Comparison of ENCODE assay signal across 8 cellular contexts in the genomic region with DNA sequence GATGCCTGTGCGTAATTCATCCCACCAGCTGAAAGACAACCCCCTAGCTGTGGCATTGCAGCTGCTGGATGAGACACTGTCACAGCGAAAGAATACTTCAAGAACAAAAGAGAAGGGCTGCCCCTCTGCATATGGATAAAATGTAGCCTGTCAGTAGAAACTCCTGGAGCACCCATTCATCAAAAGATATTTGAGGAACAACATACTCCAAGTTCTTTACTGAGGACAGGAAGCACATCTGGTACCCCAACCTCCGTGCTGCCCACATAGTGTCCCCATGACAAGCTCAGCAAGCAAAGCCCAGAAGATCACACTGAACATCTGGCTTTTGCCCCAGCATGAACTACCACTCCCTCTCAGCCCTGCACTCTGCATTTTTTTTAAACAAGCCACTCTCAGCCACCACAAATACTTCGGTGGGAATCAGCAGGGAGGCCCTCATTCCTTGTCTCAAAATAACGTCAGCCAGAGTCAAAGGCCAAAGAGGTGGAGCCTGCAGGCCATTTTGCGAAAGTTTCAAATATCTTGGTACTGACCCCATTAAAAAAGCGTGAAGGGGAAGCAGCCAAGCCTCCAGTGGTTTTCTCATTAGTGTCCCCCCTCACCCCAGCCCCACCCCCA. TPM values are rescaled to one million over a fixed set of nuclear protein-coding genes. Genes with fewer than 3 reads are reported as not detected.
DNase-seq lines count a peak whose midpoint lies in the region; ATAC-seq and TF ChIP-seq lines count a peak whose summit lies in the region.

No MANE protein-coding gene starts in this region.

- H3K4me1 Mint-ChIP-seq in stimulated activated naive CD8-positive, alpha-beta T cell treated with anti-CD3 and anti-CD28 coated beads, Interleukin-15, Interleukin-2, amounts not matched to agents 100 ng/mL and 50 ng/mL, for 24 hours (ENCODE audit: low read depth) = peaks cover 60% of the 10 kb centered on the region
- peaks cover 30 to 31% of the 10 kb centered on the region in 2 donors for H3K4me1 Mint-ChIP-seq in effector memory CD8-positive, alpha-beta T cell (ENCODE audit: low read depth in 2 of 2)

- peaks cover 22% of the 10 kb centered on the region for H3K36me3 Mint-ChIP-seq in stimulated activated naive CD8-positive, alpha-beta T cell treated with anti-CD3 and anti-CD28 coated beads, Interleukin-15, Interleukin-2, amounts not matched to agents 100 ng/mL and 50 ng/mL, for 24 hours (ENCODE audit: low read depth)
- peaks cover 15% of the 10 kb centered on the region for H3K36me3 Mint-ChIP-seq in effector memory CD8-positive, alpha-beta T cell (ENCODE audit: insufficient read depth)

- no peak for ATAC-seq in stimulated activated naive CD8-positive, alpha-beta T cell treated with anti-CD3 and anti-CD28 coated beads, Interleukin-15, Interleukin-2, amounts not matched to agents 100 U/mL and 50 U/mL, for 24 hours
- ATAC-seq in effector memory CD8-positive, alpha-beta T cell (replicated peaks) = no peak
- ATAC-seq in HG03439 (IDR thresholded peaks at IDR 0.05; ENCODE audit: unreplicated experiment) (no peak), GM19463 (IDR thresholded peaks at IDR 0.05; ENCODE audit: unreplicated experiment) (no peak)

- no peak for DNase-seq in stimulated activated naive CD8-positive, alpha-beta T cell treated with anti-CD3 and anti-CD28 coated beads, Interleukin-15, Interleukin-2, amounts not matched to agents 100 U/mL and 50 U/mL, for 24 hours
- no peak for DNase-seq in RWPE1 (ENCODE audit: low spot score)
- DNase-seq in effector memory CD8-positive, alpha-beta T cell = no peak
- DNase-seq in ureter (ENCODE audit: low spot score) = peak; percentile 66

- 6 to 8% methylated on average over 7 of the region's 7 CpGs for WGBS in mesodermal cell (ENCODE audit: insufficient coverage in 2 of 2), 2 experiments

- peak overlapping the region; percentile 84 for H3K27ac Mint-ChIP-seq in stimulated activated naive CD8-positive, alpha-beta T cell treated with anti-CD3 and anti-CD28 coated beads, Interleukin-15, Interleukin-2, amounts not matched to agents 100 ng/mL and 50 ng/mL, for 24 hours
- peak overlapping the region; percentile 54 to 95 for H3K27ac Mint-ChIP-seq in effector memory CD8-positive, alpha-beta T cell

- POLR2A ChIA-PET in RWPE1 (lab: Yijun Ruan, JAX; ENCODE audit: low non-redundant PET) = no interaction called here

- H3K27me3 Mint-ChIP-seq in stimulated activated naive CD8-positive, alpha-beta T cell treated with anti-CD3 and anti-CD28 coated beads, Interleukin-15, Interleukin-2, amounts not matched to agents 100 ng/mL and 50 ng/mL, for 24 hours = no peaks in the 10 kb centered on the region
- H3K27me3 Mint-ChIP-seq in effector memory CD8-positive, alpha-beta T cell = no peaks in the 10 kb centered on the region

- no peaks in the 10 kb centered on the region for H3K9me3 ChIP-seq in mesodermal cell (ENCODE audit: control insufficient read depth, low read length)

- H3K27ac ChIP-seq in RWPE1 (peak overlapping the region; percentile 85), mesodermal cell (ENCODE audit: low read depth, low read length, severe bottlenecking) (peak overlapping the region; percentile 92)

- no peaks in the 10 kb centered on the region for H3K9me3 Mint-ChIP-seq in stimulated activated naive CD8-positive, alpha-beta T cell treated with anti-CD3 and anti-CD28 coated beads, Interleukin-15, Interleukin-2, amounts not matched to agents 100 ng/mL and 50 ng/mL, for 24 hours
- no peaks in the 10 kb centered on the region for H3K9me3 Mint-ChIP-seq in effector memory CD8-positive, alpha-beta T cell

- H3K4me3 ChIP-seq in mesodermal cell (ENCODE audit: extremely low read depth, insufficient read depth, low read length, poor library complexity, severe bottlenecking) = peak overlapping the region; percentile 80

- no peak for TF ChIP-seq CTCF in RWPE1 (conservative IDR thresholded peaks at IDR 0.05; ENCODE audit: low read depth)

- peaks cover 33% of the 10 kb centered on the region for H3K36me3 ChIP-seq in mesodermal cell (ENCODE audit: control insufficient read depth, insufficient read depth, low read length)

- H3K4me3 Mint-ChIP-seq in stimulated activated naive CD8-positive, alpha-beta T cell treated with anti-CD3 and anti-CD28 coated beads, Interleukin-15, Interleukin-2, amounts not matched to agents 100 ng/mL and 50 ng/mL, for 24 hours = peak overlapping the region; percentile 92
- H3K4me3 Mint-ChIP-seq in effector memory CD8-positive, alpha-beta T cell = peak overlapping the region; percentile 89 to 98

- CTCF ChIA-PET in RWPE1 (lab: Yijun Ruan, JAX) = interaction anchor here (0.6 kb wide), 1 partner anchor 143 kb away, joined by 3 read pairs; no protein-coding TSS in a partner anchor

- H3K4me1 ChIP-seq in mesodermal cell (ENCODE audit: control insufficient read depth, insufficient read depth, low read length, poor library complexity, severe bottlenecking) = peaks cover 10% of the 10 kb centered on the region

RNA-seq across cellular contexts. Expression of gene CREB3L2, which starts 1.7 kb away (rescaled TPM):
- polyA plus RNA-seq in mesodermal cell (2013, experiment 1 of 2) = 40.4 TPM
- 40.1 TPM for polyA plus RNA-seq in mesodermal cell (2013, experiment 2 of 2)
- total RNA-seq in ureter = 126 TPM
